In genomic region chr2:84197901-84198300, GRCh38 we compare ENCODE assay signal across 24 cellular contexts.
"Had no signal": no experiment of that assay in that cellular context is flagged by ENCODE, and none has a peak within 500 bp of the region (broad histone marks: within the 10 kb centered on the region; RNA-seq: fewer than 3 reads in every experiment).

No MANE protein-coding gene starts in this region.

- ATAC-seq: effector memory CD8-positive, alpha-beta T cell; heart right ventricle; left cardiac atrium; left ventricle myocardium superior; lower lobe of right lung; naive thymus-derived CD8-positive, alpha-beta T cell; psoas muscle; right cardiac atrium; stimulated activated naive CD8-positive, alpha-beta T cell treated with anti-CD3 and anti-CD28 coated beads, Interleukin-15, amount 100 ng/mL, for 72 hours had no signal

- H3K36me3 Mint-ChIP-seq: naive thymus-derived CD8-positive, alpha-beta T cell had no signal

- H3K27ac Mint-ChIP-seq: effector memory CD8-positive, alpha-beta T cell; naive thymus-derived CD8-positive, alpha-beta T cell; nephron progenitor cell had no signal

- H3K9me3 Mint-ChIP-seq: nephron progenitor cell; stimulated activated naive CD8-positive, alpha-beta T cell treated with anti-CD3 and anti-CD28 coated beads, Interleukin-15, amount 100 ng/mL, for 72 hours had no signal

- DNase-seq: cortex of kidney; effector memory CD8-positive, alpha-beta T cell; erythroblast; esophagus squamous epithelium; foreskin melanocyte; glutamatergic neuron; heart right ventricle; hippocampal formation; left cardiac atrium; left ventricle myocardium superior; lower lobe of right lung; naive thymus-derived CD8-positive, alpha-beta T cell; nephron progenitor cell; occipital lobe; ovary; posterior cingulate gyrus; psoas muscle; right cardiac atrium; spleen; stimulated activated CD4-positive, alpha-beta T cell treated with anti-CD3 and anti-CD28 coated beads, Interleukin-4, amount 100 ng/mL, for 1 hour; stimulated activated CD8-positive, alpha-beta memory T cell treated with anti-CD3 and anti-CD28 coated beads, Interleukin-4, amount 100 ng/mL, for 48 hours; stimulated activated naive CD4-positive, alpha-beta T cell; stimulated activated naive CD8-positive, alpha-beta T cell treated with anti-CD3 and anti-CD28 coated beads, Interleukin-15, amount 100 ng/mL, for 72 hours; transverse colon had no signal
